In genomic region chr16:10608687-10609409, GRCh38 we compare ENCODE assay signal across 1 cellular context.
TF ChIP-seq lines count a peak whose summit lies in the region.

No MANE protein-coding gene starts in this region.

TF ChIP-seq in WTC11, 78 proteins besides CTCF, POLR2A, EP300 and RAD21 (continued from another document):
- TF ChIP-seq ARID4B (CRISPR knock-in tag; IDR thresholded peaks at IDR 0.05; ENCODE audit: borderline replicate concordance) (no peak), AR (CRISPR knock-in tag; IDR thresholded peaks at IDR 0.05) (no peak), PRDM15 (CRISPR knock-in tag; IDR thresholded peaks at IDR 0.05) (no peak), ZNF263 (CRISPR knock-in tag; IDR thresholded peaks at IDR 0.05; ENCODE audit: low read depth) (no peak), TP53 (CRISPR knock-in tag; IDR thresholded peaks at IDR 0.05) (no peak), ETV6 (CRISPR knock-in tag; IDR thresholded peaks at IDR 0.05) (no peak), E2F5 (CRISPR knock-in tag; IDR thresholded peaks at IDR 0.05) (no peak), CBFB (CRISPR knock-in tag; IDR thresholded peaks at IDR 0.05; ENCODE audit: low read depth) (no peak), SP1 (CRISPR knock-in tag; conservative IDR thresholded peaks at IDR 0.05) (no peak)
